ENCODE assay signal across 2 cellular contexts in the genomic region with DNA sequence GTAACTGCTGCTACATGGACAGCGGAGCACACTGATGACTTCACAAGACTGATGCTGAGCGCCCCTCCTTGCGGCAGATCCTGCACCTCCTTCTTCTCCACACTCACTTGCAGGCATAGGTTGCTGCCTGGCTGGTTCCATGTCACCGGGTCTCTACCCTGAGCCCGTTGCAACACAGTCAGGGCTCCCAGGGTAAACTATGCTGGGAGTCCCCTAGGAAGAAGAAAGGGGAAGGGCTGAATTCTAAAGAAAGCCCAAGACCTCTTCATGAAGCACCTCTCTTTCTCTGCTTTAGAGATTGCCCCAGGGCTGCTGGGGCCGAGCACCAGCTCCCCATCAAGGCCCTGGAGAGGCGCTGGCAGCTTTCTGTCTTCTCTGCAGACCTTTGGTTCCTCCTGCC.
TF ChIP-seq lines count a peak whose summit lies in the region.

No MANE protein-coding gene starts in this region.

TF ChIP-seq in SK-N-SH, 30 proteins besides CTCF, POLR2A, EP300 and RAD21 (continued from another document):
- TF ChIP-seq, protein P1, sequence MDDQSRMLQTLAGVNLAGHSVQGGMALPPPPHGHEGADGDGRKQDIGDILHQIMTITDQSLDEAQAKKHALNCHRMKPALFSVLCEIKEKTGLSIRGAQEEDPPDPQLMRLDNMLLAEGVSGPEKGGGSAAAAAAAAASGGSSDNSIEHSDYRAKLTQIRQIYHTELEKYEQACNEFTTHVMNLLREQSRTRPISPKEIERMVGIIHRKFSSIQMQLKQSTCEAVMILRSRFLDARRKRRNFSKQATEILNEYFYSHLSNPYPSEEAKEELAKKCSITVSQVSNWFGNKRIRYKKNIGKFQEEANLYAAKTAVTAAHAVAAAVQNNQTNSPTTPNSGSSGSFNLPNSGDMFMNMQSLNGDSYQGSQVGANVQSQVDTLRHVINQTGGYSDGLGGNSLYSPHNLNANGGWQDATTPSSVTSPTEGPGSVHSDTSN (IDR thresholded peaks at IDR 0.05) = no peak
- no peak for TF ChIP-seq MXI1 (IDR thresholded peaks at IDR 0.05; ENCODE audit: low read depth, low read length)
- TF ChIP-seq, protein P2, sequence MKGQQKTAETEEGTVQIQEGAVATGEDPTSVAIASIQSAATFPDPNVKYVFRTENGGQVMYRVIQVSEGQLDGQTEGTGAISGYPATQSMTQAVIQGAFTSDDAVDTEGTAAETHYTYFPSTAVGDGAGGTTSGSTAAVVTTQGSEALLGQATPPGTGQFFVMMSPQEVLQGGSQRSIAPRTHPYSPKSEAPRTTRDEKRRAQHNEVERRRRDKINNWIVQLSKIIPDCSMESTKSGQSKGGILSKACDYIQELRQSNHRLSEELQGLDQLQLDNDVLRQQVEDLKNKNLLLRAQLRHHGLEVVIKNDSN (IDR thresholded peaks at IDR 0.05; ENCODE audit: borderline replicate concordance, low read depth) = no peak
- no peak for TF ChIP-seq NRF1 (IDR thresholded peaks at IDR 0.05; ENCODE audit: low read depth, low read length)
- TF ChIP-seq, protein P3, sequence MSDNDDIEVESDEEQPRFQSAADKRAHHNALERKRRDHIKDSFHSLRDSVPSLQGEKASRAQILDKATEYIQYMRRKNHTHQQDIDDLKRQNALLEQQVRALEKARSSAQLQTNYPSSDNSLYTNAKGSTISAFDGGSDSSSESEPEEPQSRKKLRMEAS (IDR thresholded peaks at IDR 0.05; ENCODE audit: low read depth) = no peak
- TF ChIP-seq, protein P4, sequence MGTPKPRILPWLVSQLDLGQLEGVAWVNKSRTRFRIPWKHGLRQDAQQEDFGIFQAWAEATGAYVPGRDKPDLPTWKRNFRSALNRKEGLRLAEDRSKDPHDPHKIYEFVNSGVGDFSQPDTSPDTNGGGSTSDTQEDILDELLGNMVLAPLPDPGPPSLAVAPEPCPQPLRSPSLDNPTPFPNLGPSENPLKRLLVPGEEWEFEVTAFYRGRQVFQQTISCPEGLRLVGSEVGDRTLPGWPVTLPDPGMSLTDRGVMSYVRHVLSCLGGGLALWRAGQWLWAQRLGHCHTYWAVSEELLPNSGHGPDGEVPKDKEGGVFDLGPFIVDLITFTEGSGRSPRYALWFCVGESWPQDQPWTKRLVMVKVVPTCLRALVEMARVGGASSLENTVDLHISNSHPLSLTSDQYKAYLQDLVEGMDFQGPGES (IDR thresholded peaks at IDR 0.05; ENCODE audit: low read depth, low read length) = no peak
- TF ChIP-seq, protein P5, sequence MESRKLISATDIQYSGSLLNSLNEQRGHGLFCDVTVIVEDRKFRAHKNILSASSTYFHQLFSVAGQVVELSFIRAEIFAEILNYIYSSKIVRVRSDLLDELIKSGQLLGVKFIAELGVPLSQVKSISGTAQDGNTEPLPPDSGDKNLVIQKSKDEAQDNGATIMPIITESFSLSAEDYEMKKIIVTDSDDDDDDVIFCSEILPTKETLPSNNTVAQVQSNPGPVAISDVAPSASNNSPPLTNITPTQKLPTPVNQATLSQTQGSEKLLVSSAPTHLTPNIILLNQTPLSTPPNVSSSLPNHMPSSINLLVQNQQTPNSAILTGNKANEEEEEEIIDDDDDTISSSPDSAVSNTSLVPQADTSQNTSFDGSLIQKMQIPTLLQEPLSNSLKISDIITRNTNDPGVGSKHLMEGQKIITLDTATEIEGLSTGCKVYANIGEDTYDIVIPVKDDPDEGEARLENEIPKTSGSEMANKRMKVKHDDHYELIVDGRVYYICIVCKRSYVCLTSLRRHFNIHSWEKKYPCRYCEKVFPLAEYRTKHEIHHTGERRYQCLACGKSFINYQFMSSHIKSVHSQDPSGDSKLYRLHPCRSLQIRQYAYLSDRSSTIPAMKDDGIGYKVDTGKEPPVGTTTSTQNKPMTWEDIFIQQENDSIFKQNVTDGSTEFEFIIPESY (IDR thresholded peaks at IDR 0.05; ENCODE audit: borderline replicate concordance, low read depth) = no peak
- TF ChIP-seq FOXM1 (IDR thresholded peaks at IDR 0.05; ENCODE audit: low read depth) = no peak

TF ChIP-seq in SK-N-SH treated with all-trans-retinoic acid at 6 μM for 48 hours, 23 proteins besides CTCF, POLR2A, EP300 and RAD21:
- TF ChIP-seq, protein P6, sequence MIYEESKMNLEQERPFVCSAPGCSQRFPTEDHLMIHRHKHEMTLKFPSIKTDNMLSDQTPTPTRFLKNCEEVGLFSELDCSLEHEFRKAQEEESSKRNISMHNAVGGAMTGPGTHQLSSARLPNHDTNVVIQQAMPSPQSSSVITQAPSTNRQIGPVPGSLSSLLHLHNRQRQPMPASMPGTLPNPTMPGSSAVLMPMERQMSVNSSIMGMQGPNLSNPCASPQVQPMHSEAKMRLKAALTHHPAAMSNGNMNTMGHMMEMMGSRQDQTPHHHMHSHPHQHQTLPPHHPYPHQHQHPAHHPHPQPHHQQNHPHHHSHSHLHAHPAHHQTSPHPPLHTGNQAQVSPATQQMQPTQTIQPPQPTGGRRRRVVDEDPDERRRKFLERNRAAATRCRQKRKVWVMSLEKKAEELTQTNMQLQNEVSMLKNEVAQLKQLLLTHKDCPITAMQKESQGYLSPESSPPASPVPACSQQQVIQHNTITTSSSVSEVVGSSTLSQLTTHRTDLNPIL (CRISPR knock-in tag; IDR thresholded peaks at IDR 0.05; ENCODE audit: low read depth) = no peak
- TF ChIP-seq ZFP30 (CRISPR knock-in tag; IDR thresholded peaks at IDR 0.05) (no peak), ZFP3 (CRISPR knock-in tag; IDR thresholded peaks at IDR 0.05) (no peak), GLIS3 (CRISPR knock-in tag; IDR thresholded peaks at IDR 0.05) (no peak), BACH2 (CRISPR knock-in tag; IDR thresholded peaks at IDR 0.05; ENCODE audit: borderline replicate concordance) (no peak), ZC3H10 (CRISPR knock-in tag; IDR thresholded peaks at IDR 0.05) (no peak), ZNF565 (CRISPR knock-in tag; conservative IDR thresholded peaks at IDR 0.05; ENCODE audit: low read depth) (no peak), OSR1 (CRISPR knock-in tag; IDR thresholded peaks at IDR 0.05) (no peak), RARB (CRISPR knock-in tag; IDR thresholded peaks at IDR 0.05) (no peak), CSDC2 (CRISPR knock-in tag; IDR thresholded peaks at IDR 0.05) (no peak), ESRRG (CRISPR knock-in tag; IDR thresholded peaks at IDR 0.05) (no peak)
- TF ChIP-seq, protein P7, sequence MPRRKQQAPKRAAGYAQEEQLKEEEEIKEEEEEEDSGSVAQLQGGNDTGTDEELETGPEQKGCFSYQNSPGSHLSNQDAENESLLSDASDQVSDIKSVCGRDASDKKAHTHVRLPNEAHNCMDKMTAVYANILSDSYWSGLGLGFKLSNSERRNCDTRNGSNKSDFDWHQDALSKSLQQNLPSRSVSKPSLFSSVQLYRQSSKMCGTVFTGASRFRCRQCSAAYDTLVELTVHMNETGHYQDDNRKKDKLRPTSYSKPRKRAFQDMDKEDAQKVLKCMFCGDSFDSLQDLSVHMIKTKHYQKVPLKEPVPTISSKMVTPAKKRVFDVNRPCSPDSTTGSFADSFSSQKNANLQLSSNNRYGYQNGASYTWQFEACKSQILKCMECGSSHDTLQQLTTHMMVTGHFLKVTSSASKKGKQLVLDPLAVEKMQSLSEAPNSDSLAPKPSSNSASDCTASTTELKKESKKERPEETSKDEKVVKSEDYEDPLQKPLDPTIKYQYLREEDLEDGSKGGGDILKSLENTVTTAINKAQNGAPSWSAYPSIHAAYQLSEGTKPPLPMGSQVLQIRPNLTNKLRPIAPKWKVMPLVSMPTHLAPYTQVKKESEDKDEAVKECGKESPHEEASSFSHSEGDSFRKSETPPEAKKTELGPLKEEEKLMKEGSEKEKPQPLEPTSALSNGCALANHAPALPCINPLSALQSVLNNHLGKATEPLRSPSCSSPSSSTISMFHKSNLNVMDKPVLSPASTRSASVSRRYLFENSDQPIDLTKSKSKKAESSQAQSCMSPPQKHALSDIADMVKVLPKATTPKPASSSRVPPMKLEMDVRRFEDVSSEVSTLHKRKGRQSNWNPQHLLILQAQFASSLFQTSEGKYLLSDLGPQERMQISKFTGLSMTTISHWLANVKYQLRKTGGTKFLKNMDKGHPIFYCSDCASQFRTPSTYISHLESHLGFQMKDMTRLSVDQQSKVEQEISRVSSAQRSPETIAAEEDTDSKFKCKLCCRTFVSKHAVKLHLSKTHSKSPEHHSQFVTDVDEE (CRISPR knock-in tag; IDR thresholded peaks at IDR 0.05) = no peak
- TF ChIP-seq, protein P8, sequence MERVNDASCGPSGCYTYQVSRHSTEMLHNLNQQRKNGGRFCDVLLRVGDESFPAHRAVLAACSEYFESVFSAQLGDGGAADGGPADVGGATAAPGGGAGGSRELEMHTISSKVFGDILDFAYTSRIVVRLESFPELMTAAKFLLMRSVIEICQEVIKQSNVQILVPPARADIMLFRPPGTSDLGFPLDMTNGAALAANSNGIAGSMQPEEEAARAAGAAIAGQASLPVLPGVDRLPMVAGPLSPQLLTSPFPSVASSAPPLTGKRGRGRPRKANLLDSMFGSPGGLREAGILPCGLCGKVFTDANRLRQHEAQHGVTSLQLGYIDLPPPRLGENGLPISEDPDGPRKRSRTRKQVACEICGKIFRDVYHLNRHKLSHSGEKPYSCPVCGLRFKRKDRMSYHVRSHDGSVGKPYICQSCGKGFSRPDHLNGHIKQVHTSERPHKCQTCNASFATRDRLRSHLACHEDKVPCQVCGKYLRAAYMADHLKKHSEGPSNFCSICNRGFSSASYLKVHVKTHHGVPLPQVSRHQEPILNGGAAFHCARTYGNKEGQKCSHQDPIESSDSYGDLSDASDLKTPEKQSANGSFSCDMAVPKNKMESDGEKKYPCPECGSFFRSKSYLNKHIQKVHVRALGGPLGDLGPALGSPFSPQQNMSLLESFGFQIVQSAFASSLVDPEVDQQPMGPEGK (CRISPR knock-in tag; IDR thresholded peaks at IDR 0.05; ENCODE audit: borderline replicate concordance) = no peak
TF ChIP-seq in SK-N-SH treated with all-trans-retinoic acid at 6 μM for 48 hours: peak in this region for 0.
